Comparison of ENCODE assay signal across 1 cellular context in genomic region chr1:150979007-150979722, GRCh38.
TF ChIP-seq lines count a peak whose summit lies in the region.

No MANE protein-coding gene starts in this region.

TF ChIP-seq in K562, 482 proteins besides CTCF, POLR2A, EP300 and RAD21 (continued from another document and continues in another):
- no peak for TF ChIP-seq PATZ1 (CRISPR knock-in tag; IDR thresholded peaks at IDR 0.05; ENCODE audit: borderline replicate concordance)
- no peak for TF ChIP-seq THAP12 (CRISPR knock-in tag; IDR thresholded peaks at IDR 0.05)
- TF ChIP-seq MLLT1 (IDR thresholded peaks at IDR 0.05): peak in 1 of 2 experiments; percentile 98; a peak in 2 of 4 replicates
- TF ChIP-seq CHAMP1 (IDR thresholded peaks at IDR 0.05): peak; percentile 51; the same call in 1 of the 2 replicates
- 0 out of 2 replicates have a peak, but pooled peaks have one; percentile 35 for TF ChIP-seq MTA1 (IDR thresholded peaks at IDR 0.05; ENCODE audit: borderline replicate concordance)
- peak; percentile 70 for TF ChIP-seq BRD9 (IDR thresholded peaks at IDR 0.05; ENCODE audit: low read depth, partially characterized antibody)
- TF ChIP-seq EHMT2 (IDR thresholded peaks at IDR 0.05): no peak
- peak; percentile 62; the same call in 1 of the 2 replicates for TF ChIP-seq VEZF1 (CRISPR knock-in tag; IDR thresholded peaks at IDR 0.05)
- peak; percentile 18 for TF ChIP-seq NEUROD1 (IDR thresholded peaks at IDR 0.05; ENCODE audit: borderline replicate concordance, low read depth, low read length, partially characterized antibody)
- no peak for TF ChIP-seq ZNF282 (CRISPR knock-in tag; IDR thresholded peaks at IDR 0.05)
- TF ChIP-seq ARID4B (CRISPR knock-in tag; IDR thresholded peaks at IDR 0.05): no peak
- TF ChIP-seq ZMIZ1 (IDR thresholded peaks at IDR 0.05; ENCODE audit: low read depth in 2 of 2, low read length in 2 of 2): peak in 1 of 2 experiments; percentile 39; a peak in 1 of 4 replicates
- TF ChIP-seq MTA2 (IDR thresholded peaks at IDR 0.05; ENCODE audit: low read depth): no peak
- no peak for TF ChIP-seq SRSF9 (IDR thresholded peaks at IDR 0.05; ENCODE audit: borderline replicate concordance, low read depth, low read length)
- TF ChIP-seq SAFB (IDR thresholded peaks at IDR 0.05; ENCODE audit: borderline replicate concordance, low read depth, low read length): no peak
- TF ChIP-seq ZNF436 (CRISPR knock-in tag; IDR thresholded peaks at IDR 0.05): no peak
- TF ChIP-seq STAG1 (CRISPR knock-in tag; IDR thresholded peaks at IDR 0.05; ENCODE audit: borderline replicate concordance): peak; percentile 15; the same call in 1 of the 2 replicates
- 0 out of 2 replicates have a peak, but pooled peaks have one; percentile 16 for TF ChIP-seq ZNF766 (CRISPR knock-in tag; conservative IDR thresholded peaks at IDR 0.05)
- TF ChIP-seq DIDO1 (tag; IDR thresholded peaks at IDR 0.05; ENCODE audit: low read depth): 0 out of 2 replicates have a peak, but pooled peaks have one; percentile 20
- 0 out of 2 replicates have a peak, but pooled peaks have one; percentile 6 for TF ChIP-seq MTA3 (IDR thresholded peaks at IDR 0.05; ENCODE audit: borderline replicate concordance)
- peak; percentile 34; the same call in 1 of the 2 replicates for TF ChIP-seq HSF4 (CRISPR knock-in tag; IDR thresholded peaks at IDR 0.05; ENCODE audit: borderline replicate concordance)
- peak; percentile 99 for TF ChIP-seq XRCC5 (IDR thresholded peaks at IDR 0.05; ENCODE audit: low read depth, low read length)
- TF ChIP-seq SREBF2 (CRISPR knock-in tag; IDR thresholded peaks at IDR 0.05): no peak
- TF ChIP-seq FOXA3 (CRISPR knock-in tag; conservative IDR thresholded peaks at IDR 0.05 in 1 of 2, IDR thresholded peaks at IDR 0.05 in 1 of 2): peak in 1 of 2 experiments; percentile 26; a peak in 1 of 4 replicates
- peak; percentile 48; the same call in 1 of the 2 replicates for TF ChIP-seq MYC (IDR thresholded peaks at IDR 0.05; ENCODE audit: low read depth, low read length)
- TF ChIP-seq MYC (CRISPR knock-in tag; IDR thresholded peaks at IDR 0.05; ENCODE audit: borderline replicate concordance, low read depth): 0 out of 2 replicates have a peak, but pooled peaks have one; percentile 25
- TF ChIP-seq SP1 (CRISPR knock-in tag; IDR thresholded peaks at IDR 0.05): peak; percentile 80
- peak; percentile 64 to 67; a peak in 2 of 4 replicates for TF ChIP-seq TBL1XR1 (IDR thresholded peaks at IDR 0.05; ENCODE audit: low read length in 2 of 2)
- TF ChIP-seq NFATC3 (IDR thresholded peaks at IDR 0.05): no peak
- no peak for TF ChIP-seq ID3 (CRISPR knock-in tag; IDR thresholded peaks at IDR 0.05)
- 0 out of 2 replicates have a peak, but pooled peaks have one; percentile 43 for TF ChIP-seq ID3 (tag; IDR thresholded peaks at IDR 0.05)
- no peak for TF ChIP-seq POLR2H (tag; IDR thresholded peaks at IDR 0.05; ENCODE audit: low read depth)
- no peak for TF ChIP-seq TCF7L2 (IDR thresholded peaks at IDR 0.05; ENCODE audit: low read depth, low read length)
- TF ChIP-seq SOX6 (IDR thresholded peaks at IDR 0.05): peak; percentile 42; the same call in 1 of the 2 replicates
- 0 out of 2 replicates have a peak, but pooled peaks have one; percentile 9 for TF ChIP-seq ZNF24 (IDR thresholded peaks at IDR 0.05)
- TF ChIP-seq YY1 (IDR thresholded peaks at IDR 0.05; ENCODE audit: borderline replicate concordance in 1 of 3, control insufficient read depth in 1 of 3, extremely low read depth in 1 of 3, insufficient read depth in 3 of 3, insufficient read length in 1 of 3, insufficient replicate concordance in 2 of 3, low read depth in 1 of 3, low read length in 2 of 3): peak in 2 of 3 experiments; percentile 29 to 52
- TF ChIP-seq ZNF134 (CRISPR knock-in tag; conservative IDR thresholded peaks at IDR 0.05): no peak
- peak; percentile 14 for TF ChIP-seq TAF1 (IDR thresholded peaks at IDR 0.05; ENCODE audit: control insufficient read depth, extremely low read depth, insufficient read depth, low read length, severe bottlenecking)
- no peak for TF ChIP-seq ZNF584 (CRISPR knock-in tag; IDR thresholded peaks at IDR 0.05; ENCODE audit: low read depth)
- TF ChIP-seq SMAD2 (IDR thresholded peaks at IDR 0.05; ENCODE audit: low read depth, low read length): no peak
- TF ChIP-seq ZFX (CRISPR knock-in tag; IDR thresholded peaks at IDR 0.05): peak; percentile 42; the same call in 1 of the 2 replicates
- no peak for TF ChIP-seq ZNF717 (CRISPR knock-in tag; IDR thresholded peaks at IDR 0.05)
- TF ChIP-seq BDP1 (IDR thresholded peaks at IDR 0.05; ENCODE audit: insufficient read depth, insufficient read length): no peak
- no peak for TF ChIP-seq BRF1 (IDR thresholded peaks at IDR 0.05; ENCODE audit: borderline replicate concordance, extremely low read depth, insufficient read length)
- TF ChIP-seq POLR2G (IDR thresholded peaks at IDR 0.05; ENCODE audit: low read depth, low read length): 0 out of 2 replicates have a peak, but pooled peaks have one; percentile 18
